8 cellular contexts compared by ENCODE assay signal in the genomic region with DNA sequence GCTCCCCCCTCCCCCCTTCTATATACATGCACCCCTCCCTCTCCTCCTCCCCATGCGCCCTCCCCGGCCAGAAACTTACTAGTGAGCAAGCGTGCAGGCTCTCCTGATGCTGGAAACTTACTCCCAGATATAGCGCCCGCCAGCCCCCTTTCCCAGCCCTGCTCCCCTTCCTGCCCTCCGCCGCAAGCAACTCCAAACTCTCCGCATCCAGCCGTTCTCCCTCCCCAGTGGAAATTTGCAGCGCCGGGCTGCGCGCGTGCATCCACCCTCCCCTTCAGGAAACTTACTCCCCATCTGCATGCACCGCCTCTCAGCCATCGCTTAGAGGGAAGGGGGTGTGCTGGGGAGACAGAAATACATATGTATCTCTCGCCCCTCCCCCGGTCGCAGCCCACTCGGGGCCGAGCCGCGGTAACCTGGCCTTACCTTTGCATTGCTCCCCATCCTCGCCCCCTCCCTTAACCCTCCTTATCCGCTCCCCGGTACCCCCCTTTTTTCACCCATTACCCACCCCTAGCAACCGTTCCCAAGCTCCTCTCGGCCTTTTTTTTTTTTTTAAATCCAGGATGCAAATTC. TPM values are rescaled to one million over a fixed set of nuclear protein-coding genes. Genes with fewer than 3 reads are reported as not detected.
DNase-seq lines count a peak whose midpoint lies in the region; ATAC-seq and TF ChIP-seq lines count a peak whose summit lies in the region.

A gene with protein sequence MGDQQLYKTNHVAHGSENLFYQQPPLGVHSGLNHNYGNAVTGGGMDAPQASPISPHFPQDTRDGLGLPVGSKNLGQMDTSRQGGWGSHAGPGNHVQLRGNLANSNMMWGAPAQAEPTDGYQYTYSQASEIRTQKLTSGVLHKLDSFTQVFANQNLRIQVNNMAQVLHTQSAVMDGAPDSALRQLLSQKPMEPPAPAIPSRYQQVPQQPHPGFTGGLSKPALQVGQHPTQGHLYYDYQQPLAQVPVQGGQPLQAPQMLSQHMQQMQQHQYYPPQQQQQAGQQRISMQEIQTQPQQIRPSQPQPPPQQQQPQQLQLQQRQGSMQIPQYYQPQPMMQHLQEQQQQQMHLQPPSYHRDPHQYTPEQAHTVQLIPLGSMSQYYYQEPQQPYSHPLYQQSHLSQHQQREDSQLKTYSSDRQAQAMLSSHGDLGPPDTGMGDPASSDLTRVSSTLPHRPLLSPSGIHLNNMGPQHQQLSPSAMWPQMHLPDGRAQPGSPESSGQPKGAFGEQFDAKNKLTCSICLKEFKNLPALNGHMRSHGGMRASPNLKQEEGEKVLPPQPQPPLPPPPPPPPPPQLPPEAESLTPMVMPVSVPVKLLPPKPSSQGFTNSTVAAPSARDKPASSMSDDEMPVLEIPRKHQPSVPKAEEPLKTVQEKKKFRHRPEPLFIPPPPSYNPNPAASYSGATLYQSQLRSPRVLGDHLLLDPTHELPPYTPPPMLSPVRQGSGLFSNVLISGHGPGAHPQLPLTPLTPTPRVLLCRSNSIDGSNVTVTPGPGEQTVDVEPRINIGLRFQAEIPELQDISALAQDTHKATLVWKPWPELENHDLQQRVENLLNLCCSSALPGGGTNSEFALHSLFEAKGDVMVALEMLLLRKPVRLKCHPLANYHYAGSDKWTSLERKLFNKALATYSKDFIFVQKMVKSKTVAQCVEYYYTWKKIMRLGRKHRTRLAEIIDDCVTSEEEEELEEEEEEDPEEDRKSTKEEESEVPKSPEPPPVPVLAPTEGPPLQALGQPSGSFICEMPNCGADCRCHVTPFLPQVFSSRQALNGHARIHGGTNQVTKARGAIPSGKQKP (N-terminal part only) (minus strand): TSS at position 332 of the 576 bp plus-strand sequence. CDS start 182,336 bp downstream, outside the sequence.

- POLR2A ChIA-PET in BJ (lab: Charles Lee), result interaction anchor here (0.7 kb wide), 1 partner anchor 10 kb away, joined by 3 read pairs; no protein-coding TSS in a partner anchor

- intact Hi-C loops in T-helper 2 cell treated with Interferon-gamma antibody and Interleukin-4, amounts not matched to agents 100 ng/mL and 5 ng/mL, for 36 hours (cut with micrococcal nuclease), result loop anchor here (2.0 to 5.0 kb wide), 5 partner anchors 34 to 234 kb away; a partner anchor contains a TSS
- intact Hi-C loops in body of pancreas (cut with DNase I), result no loop called here
- intact Hi-C loops in gastrocnemius medialis (cut with DNase I; ENCODE audit: low total_unique reads), result loop anchor here (5.0 kb wide), 1 partner anchor 189 kb away; no protein-coding TSS in a partner anchor

- H3K4me3 ChIP-seq in BJ (ENCODE audit: low read depth, low read length) (peak within 1 kb of the TSS; percentile 85), body of pancreas (peak within 1 kb of the TSS; percentile 65 to 78), iPS-11a (ENCODE audit: low read depth, low read length) (peak within 1 kb of the TSS; percentile 85), gastrocnemius medialis (peak within 1 kb of the TSS; percentile 60 to 92 (median 71))

- no peak for TF ChIP-seq POLR2A in body of pancreas (IDR thresholded peaks at IDR 0.05)
- no peak for TF ChIP-seq POLR2A in gastrocnemius medialis (IDR thresholded peaks at IDR 0.05)

- ATAC-seq in body of pancreas, result no peak
- ATAC-seq in gastrocnemius medialis, result no peak
- ATAC-seq in HG03439 (IDR thresholded peaks at IDR 0.05; ENCODE audit: unreplicated experiment), result no peak

- WGBS in body of pancreas, 2 donors, result 0% methylated on average over 27 to 28 of the region's 28 CpGs

- TF ChIP-seq CTCF in BJ (IDR thresholded peaks at IDR 0.05; ENCODE audit: insufficient read depth, low read depth, low read length), result no peak
- no peak for TF ChIP-seq CTCF in body of pancreas (IDR thresholded peaks at IDR 0.05)
- TF ChIP-seq CTCF in gastrocnemius medialis (IDR thresholded peaks at IDR 0.05 in 4 of 5, conservative IDR thresholded peaks at IDR 0.05 in 1 of 5), result no peak

- CTCF ChIA-PET in BJ (lab: Yijun Ruan, JAX), result interaction anchor here (0.7 to 1.5 kb wide), 5 partner anchors 10 to 237 kb away, joined by 3 to 5 read pairs (median 5); no protein-coding TSS in a partner anchor

- H3K36me3 ChIP-seq in BJ (ENCODE audit: control insufficient read depth, insufficient read depth, low read length) (no peaks in the 10 kb centered on the region), body of pancreas (replicated peaks in 1 of 2; ENCODE audit: insufficient read depth in 1 of 2, low read depth in 2 of 2) (no peaks in the 10 kb centered on the region), gastrocnemius medialis (no peaks in the 10 kb centered on the region)

- H3K9me3 ChIP-seq in body of pancreas (no peaks in the 10 kb centered on the region), gastrocnemius medialis (no peaks in the 10 kb centered on the region)

- peak within 1 kb of the TSS; percentile 62 to 88 (median 80) for H3K27ac ChIP-seq in body of pancreas
- H3K27ac ChIP-seq in gastrocnemius medialis, result peak within 1 kb of the TSS; percentile 63 to 77 (median 70)

- no peaks in the 10 kb centered on the region for H3K27me3 ChIP-seq in BJ (ENCODE audit: control insufficient read depth, insufficient read depth, low read length)
- no peaks in the 10 kb centered on the region for H3K27me3 ChIP-seq in body of pancreas
- no peaks in the 10 kb centered on the region for H3K27me3 ChIP-seq in gastrocnemius medialis

- H3K4me1 ChIP-seq in body of pancreas, result peaks cover 32% of the 10 kb centered on the region
- H3K4me1 ChIP-seq in gastrocnemius medialis, result peaks cover 0 to 13% of the 10 kb centered on the region in 2 donors

- in situ Hi-C loops in gastrocnemius medialis (cut with MboI; ENCODE audit: low sequenced_read_pairs in 4 of 4), result no loop called here

- DNase-seq in BJ (ENCODE audit: low read depth) (no peak), H4 (ENCODE audit: low spot score) (peak; percentile 86), NCI-H187 (lab: John Stamatoyannopoulos, UW) (peak; percentile 79 to 91), body of pancreas (peak; percentile 32 to 45 (median 44)), gastrocnemius medialis (no peak)

RNA-seq across cellular contexts. Expression of the gene that starts here (rescaled TPM):
- 2.7 and 3.5 TPM in 2 replicates for polyA plus RNA-seq in BJ (2011; rRNA removed)
- 6.7 and 7.9 TPM in 2 replicates for polyA minus RNA-seq in BJ (2011; rRNA and poly(A)+ RNA removed)
- 4.3 and 5.2 TPM in 2 replicates for total RNA-seq in H4 (2014; rRNA removed; shearing (Covaris generic))
- total RNA-seq in T-helper 2 cell treated with Interferon-gamma antibody and Interleukin-4, amounts not matched to agents 100 ng/mL and 5 ng/mL, for 36 hours, result 19.1 and 19.7 TPM in 2 replicates
- total RNA-seq in body of pancreas (1 to 10 TPM; 2.3 to 3.4 TPM), gastrocnemius medialis (under 1 TPM; 0.47 to 0.87 (median 0.50) TPM)

Comparison
In these comparisons a context has a peak if more than half of its experiments do, and no peak if none do; other contexts are left out.
1. DNase-seq: peak in H4 (single experiment), NCI-H187 (2 of 2) and body of pancreas (4 of 4); none in BJ (single experiment) and gastrocnemius medialis (0 of 2).
2. Peak in every context shown above with its lines, with median percentiles within 50 percentile points of each other: H3K4me3 ChIP-seq.